In genomic region chr1:80450711-80451110, GRCh38 we compare ENCODE assay signal across 32 cellular contexts.
"Had no signal": no experiment of that assay in that cellular context is flagged by ENCODE, and none has a peak within 500 bp of the region (broad histone marks: within the 10 kb centered on the region; RNA-seq: fewer than 3 reads in every experiment).

No MANE protein-coding gene starts in this region.

- H3K4me3 Mint-ChIP-seq: activated B cell treated with CpG ODN at 0.5 μM for 24 hours; activated CD4-positive, alpha-beta memory T cell treated with anti-CD3 and anti-CD28 coated beads for 36 hours; activated CD8-positive, alpha-beta memory T cell treated with anti-CD3 and anti-CD28 coated beads, Interleukin-2, amount 10 ng/mL, durations not matched to agents 7 days and 5 days; activated naive CD4-positive, alpha-beta T cell treated with anti-CD3 and anti-CD28 coated beads, Interleukin-2, amount 10 ng/mL, durations not matched to agents 7 days and 5 days; activated naive CD8-positive, alpha-beta T cell; activated naive CD8-positive, alpha-beta T cell treated with anti-CD3 and anti-CD28 coated beads, Interleukin-2, amount 50 U/mL, for 24 hours had no signal

- H3K4me1 Mint-ChIP-seq: activated B cell treated with CpG ODN at 0.5 μM for 24 hours; activated CD8-positive, alpha-beta memory T cell treated with anti-CD3 and anti-CD28 coated beads, Interleukin-2, amount 10 ng/mL, durations not matched to agents 7 days and 5 days; activated naive CD4-positive, alpha-beta T cell treated with anti-CD3 and anti-CD28 coated beads, Interleukin-2, amount 10 ng/mL, durations not matched to agents 7 days and 5 days; activated naive CD8-positive, alpha-beta T cell treated with anti-CD3 and anti-CD28 coated beads, Interleukin-2, amount 50 U/mL, for 24 hours had no signal

- H3K36me3 ChIP-seq: brain microvascular endothelial cell, cardiac muscle cell, MG63 had no signal

- H3K27me3 ChIP-seq: brain microvascular endothelial cell, cardiac muscle cell, MG63 had no signal

- H3K36me3 Mint-ChIP-seq: activated CD4-positive, alpha-beta memory T cell treated with anti-CD3 and anti-CD28 coated beads for 36 hours; activated CD8-positive, alpha-beta memory T cell treated with anti-CD3 and anti-CD28 coated beads, Interleukin-2, amount 10 ng/mL, durations not matched to agents 7 days and 5 days; activated naive CD4-positive, alpha-beta T cell treated with anti-CD3 and anti-CD28 coated beads, Interleukin-2, amount 10 ng/mL, durations not matched to agents 7 days and 5 days; activated naive CD8-positive, alpha-beta T cell had no signal

- H3K27me3 Mint-ChIP-seq: activated B cell treated with CpG ODN at 0.5 μM for 24 hours; activated CD4-positive, alpha-beta memory T cell treated with anti-CD3 and anti-CD28 coated beads for 36 hours; activated CD8-positive, alpha-beta memory T cell treated with anti-CD3 and anti-CD28 coated beads, Interleukin-2, amount 10 ng/mL, durations not matched to agents 7 days and 5 days; activated naive CD4-positive, alpha-beta T cell treated with anti-CD3 and anti-CD28 coated beads, Interleukin-2, amount 10 ng/mL, durations not matched to agents 7 days and 5 days; activated naive CD8-positive, alpha-beta T cell; activated naive CD8-positive, alpha-beta T cell treated with anti-CD3 and anti-CD28 coated beads, Interleukin-2, amount 50 U/mL, for 24 hours had no signal

- H3K4me3 ChIP-seq: cardiac muscle cell, MG63 had no signal

- DNase-seq: activated B cell treated with CpG ODN at 0.5 μM for 24 hours; activated CD4-positive, alpha-beta memory T cell treated with anti-CD3 and anti-CD28 coated beads for 36 hours; activated CD4-positive, alpha-beta T cell treated with anti-CD3 and anti-CD28 coated beads for 4 hours; activated CD4-positive, alpha-beta T cell treated with anti-CD3 and anti-CD28 coated beads, Interleukin-2, amount 50 U/mL, for 1 hour; activated CD4-positive, CD25-positive, alpha-beta regulatory T cell treated with anti-CD3 and anti-CD28 coated beads, Interleukin-2, amount 50 U/mL, for 72 hours; activated CD8-positive, alpha-beta memory T cell treated with anti-CD3 and anti-CD28 coated beads, Interleukin-2, amount 10 ng/mL, durations not matched to agents 7 days and 5 days; activated CD8-positive, alpha-beta memory T cell treated with anti-CD3 and anti-CD28 coated beads, Interleukin-2, amount 50 U/mL, for 48 hours; activated effector memory CD4-positive, alpha-beta T cell treated with Interleukin-2 at 50 U/mL for 16 hours; activated naive CD4-positive, alpha-beta T cell treated with anti-CD3 and anti-CD28 coated beads, Interleukin-2, amount 10 ng/mL, durations not matched to agents 7 days and 5 days; activated naive CD8-positive, alpha-beta T cell treated with anti-CD3 and anti-CD28 coated beads, Interleukin-2, amount 50 U/mL, for 24 hours; activated T-cell treated with anti-CD3 and anti-CD28 coated beads, Interleukin-2, amount 50 U/mL, for 48 hours; anterior cingulate cortex; brain microvascular endothelial cell; Karpas-422; KBM-7; MG63; NCI-H1092; NCI-H1436 treated with DMSO at 0.1 percent for 48 hours; NCI-H1694 treated with DMSO at 0.1 percent for 48 hours; NCI-H2029; NCI-H2171; NCI-H510A; NCI-H526; NCI-H748 treated with DMSO at 0.1 percent for 48 hours; NK-92 treated with Interleukin-12 subunit alpha and Interleukin-12 subunit beta, amount 100 ng/mL, for 24 hours; Right ventricle myocardium superior; SW 1271; T-helper 1 cell; T-helper 2 cell; T-helper 9 cell had no signal

- H3K9me3 Mint-ChIP-seq: activated naive CD4-positive, alpha-beta T cell treated with anti-CD3 and anti-CD28 coated beads, Interleukin-2, amount 10 ng/mL, durations not matched to agents 7 days and 5 days; activated naive CD8-positive, alpha-beta T cell treated with anti-CD3 and anti-CD28 coated beads, Interleukin-2, amount 50 U/mL, for 24 hours had no signal

- ATAC-seq: activated CD8-positive, alpha-beta memory T cell treated with anti-CD3 and anti-CD28 coated beads, Interleukin-2, amount 10 ng/mL, durations not matched to agents 7 days and 5 days; activated naive CD8-positive, alpha-beta T cell treated with anti-CD3 and anti-CD28 coated beads, Interleukin-2, amount 50 U/mL, for 24 hours had no signal

- H3K27ac Mint-ChIP-seq: activated B cell treated with CpG ODN at 0.5 μM for 24 hours; activated CD4-positive, alpha-beta memory T cell treated with anti-CD3 and anti-CD28 coated beads for 36 hours; activated CD8-positive, alpha-beta memory T cell treated with anti-CD3 and anti-CD28 coated beads, Interleukin-2, amount 10 ng/mL, durations not matched to agents 7 days and 5 days; activated naive CD4-positive, alpha-beta T cell treated with anti-CD3 and anti-CD28 coated beads, Interleukin-2, amount 10 ng/mL, durations not matched to agents 7 days and 5 days; activated naive CD8-positive, alpha-beta T cell; activated naive CD8-positive, alpha-beta T cell treated with anti-CD3 and anti-CD28 coated beads, Interleukin-2, amount 50 U/mL, for 24 hours had no signal
